28 cellular contexts compared by ENCODE assay signal in genomic region chr9:82549174-82549821, GRCh38.
DNase-seq lines count a peak whose midpoint lies in the region; ATAC-seq and TF ChIP-seq lines count a peak whose summit lies in the region.
"Had no signal": no experiment of that assay in that cellular context is flagged by ENCODE, and none has a peak within 500 bp of the region (broad histone marks: within the 10 kb centered on the region; RNA-seq: fewer than 3 reads in every experiment).

No MANE protein-coding gene starts in this region.

- no peaks in the 10 kb centered on the region for H3K9me3 ChIP-seq in DND-41 (ENCODE audit: insufficient read depth, low read length, severe bottlenecking)
- no peaks in the 10 kb centered on the region for H3K9me3 ChIP-seq in liver (ENCODE audit: control insufficient read depth in 4 of 4, low read length in 3 of 4)
- H3K9me3 ChIP-seq in ascending aorta: no peaks in the 10 kb centered on the region
- H3K9me3 ChIP-seq: esophagus muscularis mucosa, gastrocnemius medialis, transverse colon had no signal

- H3K4me1 ChIP-seq in DND-41 (ENCODE audit: insufficient read depth, low read length): no peaks in the 10 kb centered on the region
- H3K4me1 ChIP-seq in liver (ENCODE audit: control insufficient read depth in 4 of 4, insufficient read depth in 4 of 4, low read length in 3 of 4): no peaks in the 10 kb centered on the region
- no peaks in the 10 kb centered on the region for H3K4me1 ChIP-seq in ascending aorta
- H3K4me1 ChIP-seq: gastrocnemius medialis had no signal

- H3K4me3 ChIP-seq in DND-41 (ENCODE audit: low read depth in 1 of 2, low read length in 2 of 2) (no peak overlapping the region), astrocyte of the spinal cord (ENCODE audit: low read depth, low read length) (no peak overlapping the region), liver (ENCODE audit: low read depth in 1 of 3, low read length in 3 of 3) (no peak overlapping the region), ascending aorta (no peak overlapping the region)
- H3K4me3 ChIP-seq: esophagus muscularis mucosa, gastrocnemius medialis, GM23248, transverse colon had no signal

- peak; percentile 10; the same call in 1 of the 2 replicates for TF ChIP-seq RAD21 in Ishikawa (IDR thresholded peaks at IDR 0.05; ENCODE audit: low read depth)
- peak; percentile 81 to 84 for TF ChIP-seq RAD21 in liver (IDR thresholded peaks at IDR 0.05)

- no peak for ATAC-seq in DND-41 (ENCODE audit: insufficient read depth, low read depth)
- ATAC-seq: activated T-helper 17 cell treated with anti-CD3 and anti-CD28 coated beads, Interleukin-2, amount 50 U/mL, for 72 hours; gastrocnemius medialis; PC-3 had no signal

- DNase-seq in DND-41 (no peak), astrocyte of the spinal cord (ENCODE audit: low read depth, low spot score) (no peak), caudate nucleus (lab: John Stamatoyannopoulos, UW) (no peak), ascending aorta (ENCODE audit: low spot score in 2 of 2) (no peak)
- no peak for DNase-seq in activated T-cell treated with anti-CD3 and anti-CD28 coated beads, Interleukin-2, amount 50 U/mL, for 48 hours
- no peak for DNase-seq in stimulated activated naive CD4-positive, alpha-beta T cell treated with Interleukin-2 at 50 U/mL for 16 hours (lab: John Stamatoyannopoulos, UW)
- DNase-seq: activated CD4-positive, alpha-beta T cell treated with anti-CD3 and anti-CD28 coated beads for 48 hours; activated naive CD8-positive, alpha-beta T cell treated with anti-CD3 and anti-CD28 coated beads for 36 hours; CD8-positive, alpha-beta memory T cell; effector memory CD4-positive, alpha-beta T cell; gastrocnemius medialis; GM23248; hypothalamus; IMR-90; kidney glomerular epithelial cell; mesenchymal stem cell; naive B cell; NCI-H187; NCI-H82; occipital lobe; PC-3; SHP77; stimulated activated CD4-positive, alpha-beta T cell treated with anti-CD3 and anti-CD28 coated beads, Interleukin-12 subunit alpha, Interleukin-12 subunit beta, amount 100 ng/mL, for 4 hours; transverse colon had no signal

- in situ Hi-C loops in astrocyte of the spinal cord (cut with HindIII; ENCODE audit: low sequenced_read_pairs): no loop called here

- H3K4me2 ChIP-seq in DND-41 (ENCODE audit: insufficient read depth, low read length): no peak overlapping the region

- no peaks in the 10 kb centered on the region for H3K36me3 ChIP-seq in DND-41 (ENCODE audit: insufficient read depth, low read length)
- no peaks in the 10 kb centered on the region for H3K36me3 ChIP-seq in liver (ENCODE audit: control insufficient read depth in 4 of 4, insufficient read depth in 3 of 4, low read depth in 1 of 4, low read length in 3 of 4)
- no peaks in the 10 kb centered on the region for H3K36me3 ChIP-seq in ascending aorta
- H3K36me3 ChIP-seq: esophagus muscularis mucosa, gastrocnemius medialis, transverse colon had no signal

- 86% methylated on average over 3 of the region's 3 CpGs for WGBS in liver

- no peak for TF ChIP-seq EP300 in Ishikawa (IDR thresholded peaks at IDR 0.05; ENCODE audit: borderline replicate concordance)

- H3K27me3 ChIP-seq in DND-41 (ENCODE audit: insufficient read depth, low read length, poor library complexity) (no peaks in the 10 kb centered on the region), liver (ENCODE audit: control insufficient read depth in 4 of 4, insufficient read depth in 4 of 4, low read length in 3 of 4) (no peaks in the 10 kb centered on the region), ascending aorta (no peaks in the 10 kb centered on the region)
- H3K27me3 ChIP-seq: esophagus muscularis mucosa, gastrocnemius medialis, transverse colon had no signal

- H3K79me2 ChIP-seq in DND-41 (ENCODE audit: insufficient read depth, low read length): no peaks in the 10 kb centered on the region

- H4K20me1 ChIP-seq in DND-41 (ENCODE audit: insufficient read depth, low read length): no peaks in the 10 kb centered on the region

- no peak overlapping the region for H2AFZ ChIP-seq in DND-41 (ENCODE audit: low read depth, low read length)
- H2AFZ ChIP-seq: GM23248 had no signal

- H3K27ac ChIP-seq in DND-41 (ENCODE audit: low read length) (no peak overlapping the region), liver (ENCODE audit: low read depth in 1 of 2, low read length in 2 of 2) (no peak overlapping the region), caudate nucleus (ENCODE audit: low read depth, low read length) (no peak overlapping the region), ascending aorta (no peak overlapping the region)
- H3K27ac ChIP-seq: esophagus muscularis mucosa, gastrocnemius medialis, GM23248, transverse colon had no signal

- intact Hi-C loops in ascending aorta (cut with DNase I): no loop called here

- H3K9ac ChIP-seq in DND-41 (ENCODE audit: low read depth, low read length): no peak overlapping the region
- no peak overlapping the region for H3K9ac ChIP-seq in liver (ENCODE audit: low read depth in 1 of 2, low read length in 2 of 2)
- H3K9ac ChIP-seq: GM23248 had no signal

- TF ChIP-seq CTCF in DND-41 (IDR thresholded peaks at IDR 0.05; ENCODE audit: borderline replicate concordance, extremely low read depth, low read length, poor library complexity, severe bottlenecking): peak; percentile 11
- TF ChIP-seq CTCF in astrocyte of the spinal cord (IDR thresholded peaks at IDR 0.05; ENCODE audit: low read depth, low read length): peak; percentile 6
- TF ChIP-seq CTCF in liver (IDR thresholded peaks at IDR 0.05; ENCODE audit: low read depth, low read length, missing input control): peak; percentile 42
- TF ChIP-seq CTCF in ascending aorta (IDR thresholded peaks at IDR 0.05): no peak

TF ChIP-seq in Ishikawa, 13 proteins besides CTCF, POLR2A, EP300 and RAD21:
- no peak for TF ChIP-seq MAX (IDR thresholded peaks at IDR 0.05)
- TF ChIP-seq YY1 (IDR thresholded peaks at IDR 0.05; ENCODE audit: low read depth): no peak
- TF ChIP-seq REST (IDR thresholded peaks at IDR 0.05; ENCODE audit: low read depth): no peak
TF ChIP-seq in Ishikawa: peak in this region for 0.

TF ChIP-seq in liver, 16 proteins besides CTCF, POLR2A, EP300 and RAD21:
- no peak for TF ChIP-seq MAX (IDR thresholded peaks at IDR 0.05)
- TF ChIP-seq REST (IDR thresholded peaks at IDR 0.05): no peak
- no peak for TF ChIP-seq TAF1 (conservative IDR thresholded peaks at IDR 0.05)
- TF ChIP-seq FOXA2 (IDR thresholded peaks at IDR 0.05): no peak
- TF ChIP-seq SP1 (IDR thresholded peaks at IDR 0.05): no peak
- TF ChIP-seq ZBTB33 (IDR thresholded peaks at IDR 0.05): no peak
- no peak for TF ChIP-seq EGR1 (IDR thresholded peaks at IDR 0.05; ENCODE audit: low read depth in 2 of 2)
- TF ChIP-seq GABPA (IDR thresholded peaks at IDR 0.05 in 1 of 2, conservative IDR thresholded peaks at IDR 0.05 in 1 of 2): no peak
- TF ChIP-seq NR2F2 (IDR thresholded peaks at IDR 0.05): no peak
- TF ChIP-seq FOXA1 (IDR thresholded peaks at IDR 0.05): no peak
- TF ChIP-seq HNF4A (conservative IDR thresholded peaks at IDR 0.05): no peak
- no peak for TF ChIP-seq HNF4G (IDR thresholded peaks at IDR 0.05)
- no peak for TF ChIP-seq RXRA (IDR thresholded peaks at IDR 0.05)
- no peak for TF ChIP-seq YY1 (IDR thresholded peaks at IDR 0.05)
- no peak for TF ChIP-seq JUND (IDR thresholded peaks at IDR 0.05)
- no peak for TF ChIP-seq ATF3 (IDR thresholded peaks at IDR 0.05)

Comparison
In these comparisons a context has a peak if more than half of its experiments do, and no peak if none do; other contexts are left out.
1. CTCF ChIP-seq: peak in DND-41 (single experiment), astrocyte of the spinal cord (single experiment) and liver (single experiment); none in ascending aorta (0 of 3).